8 cellular contexts compared by ENCODE assay signal in the genomic region with DNA sequence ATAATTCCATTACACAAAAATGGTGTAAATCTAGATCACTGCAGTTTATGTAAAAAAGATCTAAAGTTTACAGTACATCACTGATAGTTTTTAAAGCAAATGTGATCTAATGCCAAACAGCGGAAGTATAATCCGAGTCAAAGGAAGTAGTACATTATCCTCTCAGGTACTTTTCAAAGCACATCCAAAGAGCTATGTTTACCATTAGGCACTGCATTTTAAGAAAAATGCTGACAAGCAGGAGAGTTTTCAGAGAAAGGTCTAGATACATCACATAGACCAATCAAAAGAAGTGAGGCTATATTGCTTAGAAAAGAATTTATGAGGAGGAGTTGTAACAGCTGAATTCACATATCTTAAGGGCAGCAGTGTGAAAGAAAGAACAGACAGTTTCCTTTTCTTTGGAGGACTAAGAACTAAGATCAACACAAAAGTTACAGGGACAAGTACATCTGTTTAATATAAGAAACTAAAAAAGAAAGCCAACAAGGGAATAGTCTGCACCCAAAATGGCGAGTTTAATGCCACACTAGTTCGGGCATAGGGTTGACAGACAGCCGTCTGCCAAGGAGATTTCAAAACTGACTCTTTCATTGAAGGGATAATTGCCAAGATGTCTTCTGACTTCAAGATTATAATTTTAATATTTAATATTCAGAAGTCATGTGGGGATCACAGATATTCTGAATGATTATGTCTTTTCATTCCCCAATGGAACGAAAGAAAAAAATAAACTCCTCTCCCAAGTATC. TPM values are rescaled to one million over a fixed set of nuclear protein-coding genes. Genes with fewer than 3 reads are reported as not detected.
A peak's percentile ranks its signal among the peaks of the same experiment; 100 is the strongest.
DNase-seq lines count a peak whose midpoint lies in the region; ATAC-seq and TF ChIP-seq lines count a peak whose summit lies in the region.

No MANE protein-coding gene starts in this region.

- H3K27ac Mint-ChIP-seq in stimulated activated effector memory CD8-positive, alpha-beta T cell treated with anti-CD3 and anti-CD28 coated beads, Interleukin-12 subunit alpha, Interleukin-12 subunit beta, amount 100 ng/mL, for 72 hours, result peak overlapping the region; percentile 97

- peaks cover 60% of the 10 kb centered on the region for H3K79me2 ChIP-seq in SU-DHL-6 (ENCODE audit: insufficient read depth, low read length)

- peak overlapping the region; percentile 93 for H2AFZ ChIP-seq in SU-DHL-6 (ENCODE audit: low read depth, low read length, severe bottlenecking)

- H3K9me2 ChIP-seq in SU-DHL-6 (replicated peaks; ENCODE audit: insufficient read depth, low read length), result no peaks in the 10 kb centered on the region

- no peaks in the 10 kb centered on the region for H3K9me3 ChIP-seq in SU-DHL-6 (ENCODE audit: insufficient read depth, low read length)

- peaks cover 29% of the 10 kb centered on the region for H3F3A ChIP-seq in SU-DHL-6 (ENCODE audit: insufficient read depth)

- H3K36me3 Mint-ChIP-seq in stimulated activated effector memory CD8-positive, alpha-beta T cell treated with anti-CD3 and anti-CD28 coated beads, Interleukin-12 subunit alpha, Interleukin-12 subunit beta, amount 100 ng/mL, for 72 hours, result peaks cover 58% of the 10 kb centered on the region

- no peaks in the 10 kb centered on the region for H3K9me3 Mint-ChIP-seq in stimulated activated effector memory CD8-positive, alpha-beta T cell treated with anti-CD3 and anti-CD28 coated beads, Interleukin-12 subunit alpha, Interleukin-12 subunit beta, amount 100 ng/mL, for 72 hours

- peak; percentile 26 for DNase-seq in NCI-H2171 treated with DMSO at 0.1 percent for 48 hours (lab: John Stamatoyannopoulos, UW)
- DNase-seq in NCI-H2171 (lab: John Stamatoyannopoulos, UW), result no peak
- no peak for DNase-seq in fibroblast of villous mesenchyme (ENCODE audit: low read depth)
- DNase-seq in stimulated activated effector memory CD8-positive, alpha-beta T cell treated with anti-CD3 and anti-CD28 coated beads, Interleukin-12 subunit alpha, Interleukin-12 subunit beta, amount 100 ng/mL, for 72 hours (ENCODE audit: low spot score in 2 of 2), result no peak
- no peak for DNase-seq in LoVo (ENCODE audit: low spot score)
- DNase-seq in SK-N-DZ (ENCODE audit: low spot score), result no peak

- H3K27me3 ChIP-seq in SU-DHL-6 (ENCODE audit: low read length), result no peaks in the 10 kb centered on the region

- no peak for TF ChIP-seq CTCF in SU-DHL-6 (IDR thresholded peaks at IDR 0.05; ENCODE audit: insufficient read depth, low read length, poor library complexity, severe bottlenecking)
- no peak for TF ChIP-seq CTCF in fibroblast of villous mesenchyme (IDR thresholded peaks at IDR 0.05; ENCODE audit: insufficient read depth, low read depth, low read length)

- H3K4me2 ChIP-seq in SU-DHL-6 (ENCODE audit: low read depth, low read length, poor library complexity, severe bottlenecking), result peak overlapping the region; percentile 96

- peaks cover 40% of the 10 kb centered on the region for H3K36me3 ChIP-seq in SU-DHL-6 (ENCODE audit: low read length)

- ATAC-seq in stimulated activated effector memory CD8-positive, alpha-beta T cell treated with anti-CD3 and anti-CD28 coated beads, Interleukin-12 subunit alpha, Interleukin-12 subunit beta, amount 100 ng/mL, for 72 hours, result no peak
- no peak for ATAC-seq in GM21619 (IDR thresholded peaks at IDR 0.05; ENCODE audit: unreplicated experiment)

- H4K20me1 ChIP-seq in SU-DHL-6 (ENCODE audit: low read depth, low read length), result no peaks in the 10 kb centered on the region

- H3K4me3 ChIP-seq in SU-DHL-6 (ENCODE audit: insufficient read depth, low read length, poor library complexity, severe bottlenecking) (peak overlapping the region; percentile 84), fibroblast of villous mesenchyme (ENCODE audit: low read depth, low read length) (peak overlapping the region; percentile 95)

- peak overlapping the region; percentile 75 for H3K27ac ChIP-seq in SU-DHL-6 (ENCODE audit: low read depth, low read length)

- peaks cover 54% of the 10 kb centered on the region for H3K4me1 Mint-ChIP-seq in stimulated activated effector memory CD8-positive, alpha-beta T cell treated with anti-CD3 and anti-CD28 coated beads, Interleukin-12 subunit alpha, Interleukin-12 subunit beta, amount 100 ng/mL, for 72 hours

- H3K4me3 Mint-ChIP-seq in stimulated activated effector memory CD8-positive, alpha-beta T cell treated with anti-CD3 and anti-CD28 coated beads, Interleukin-12 subunit alpha, Interleukin-12 subunit beta, amount 100 ng/mL, for 72 hours, result peak overlapping the region; percentile 94

- peak overlapping the region; percentile 80 for H3K9ac ChIP-seq in SU-DHL-6 (ENCODE audit: low read length)

RNA-seq across cellular contexts. Expression of gene ZNF184, which starts 1.4 kb away (rescaled TPM):
- total RNA-seq in fibroblast of villous mesenchyme, result 6.9 and 7.1 TPM in 2 replicates
- polyA plus RNA-seq in SK-N-DZ (2014; cell fraction: cytosol; rRNA removed), result 8.6 and 11.1 TPM in 2 replicates
- 7.1 and 9.7 TPM in 2 replicates for polyA plus RNA-seq in SK-N-DZ (2014; cell fraction: nucleus; rRNA removed)
